ENCODE assay signal across 16 cellular contexts in genomic region chr7:73994023-73994422, GRCh38. TPM values are rescaled to one million over a fixed set of nuclear protein-coding genes. Genes with fewer than 3 reads are reported as not detected.
"Had no signal": no experiment of that assay in that cellular context is flagged by ENCODE, and none has a peak within 500 bp of the region (broad histone marks: within the 10 kb centered on the region; RNA-seq: fewer than 3 reads in every experiment).

No MANE protein-coding gene starts in this region.

- H2AFZ ChIP-seq: hepatocyte had no signal

- H3K36me3 Mint-ChIP-seq: natural killer cell had no signal

- DNase-seq: dermis blood vessel endothelial cell; foreskin keratinocyte; head of caudate nucleus; kidney; left cardiac atrium; mammary epithelial cell; natural killer cell; stimulated activated CD4-positive, alpha-beta T cell treated with anti-CD3 and anti-CD28 coated beads, Interleukin-2, amount 100 ng/mL, for 48 hours; stimulated activated naive CD4-positive, alpha-beta T cell treated with Interleukin-2 at 50 U/mL for 16 hours had no signal

- H3K4me1 ChIP-seq: foreskin keratinocyte had no signal

- H3K9me3 Mint-ChIP-seq: natural killer cell had no signal

- H3K27ac ChIP-seq: foreskin keratinocyte, hepatocyte, right atrium auricular region, tibial nerve had no signal

- H3K4me3 ChIP-seq: hepatocyte, right atrium auricular region, smooth muscle cell, tibial nerve had no signal

- ATAC-seq: foreskin keratinocyte, left cardiac atrium, natural killer cell had no signal

- H3K4me2 ChIP-seq: hepatocyte, smooth muscle cell had no signal

- H3K27ac Mint-ChIP-seq: natural killer cell had no signal

- H3K4me3 Mint-ChIP-seq: central memory CD8-positive, alpha-beta T cell; natural killer cell; neural crest cell had no signal

- H3K79me2 ChIP-seq: hepatocyte had no signal

- H3K36me3 ChIP-seq: right atrium auricular region, tibial nerve had no signal

- H3K4me1 Mint-ChIP-seq: central memory CD8-positive, alpha-beta T cell; neural crest cell had no signal

- H3K27me3 ChIP-seq: foreskin keratinocyte, hepatocyte, right atrium auricular region, tibial nerve had no signal

- FAIRE-seq: kidney had no signal

RNA-seq across cellular contexts. Expression of gene ELN, which starts 34.0 kb away (rescaled TPM):
- total RNA-seq: foreskin keratinocyte, mononuclear cell had no signal
- polyA plus RNA-seq: foreskin keratinocyte, mammary epithelial cell, smooth muscle cell had no signal
